ENCODE assay signal across 8 cellular contexts in genomic region chr3:120743556-120744195, GRCh38. TPM values are rescaled to one million over a fixed set of nuclear protein-coding genes. Genes with fewer than 3 reads are reported as not detected.
DNase-seq lines count a peak whose midpoint lies in the region; ATAC-seq, FAIRE-seq and TF ChIP-seq lines count a peak whose summit lies in the region.

No MANE protein-coding gene starts in this region.

- TF ChIP-seq CTCF in right atrium auricular region (IDR thresholded peaks at IDR 0.05) (no peak), astrocyte (IDR thresholded peaks at IDR 0.05; ENCODE audit: insufficient read depth, low read depth, low read length) (no peak), right lobe of liver (IDR thresholded peaks at IDR 0.05) (no peak)

- intact Hi-C loops in left ventricle myocardium superior (cut with micrococcal nuclease) (no loop called here), right lobe of liver (cut with DNase I) (no loop called here)

- peaks cover 1% of the 10 kb centered on the region for H3K36me3 Mint-ChIP-seq in astrocyte (ENCODE audit: low read depth, unreplicated experiment)

- H2AFZ ChIP-seq in astrocyte (ENCODE audit: low read depth, low read length) = peak overlapping the region; percentile 83

- H3K4me1 ChIP-seq in right atrium auricular region (peaks cover 0 to 19% of the 10 kb centered on the region in 2 donors), astrocyte (ENCODE audit: insufficient read depth, low read length) (peaks cover 9% of the 10 kb centered on the region), right lobe of liver (peaks cover 0 to 12% (median 7%) of the 10 kb centered on the region in 4 donors), urinary bladder (ENCODE audit: insufficient read depth) (no peaks in the 10 kb centered on the region)

- H3K79me2 ChIP-seq in astrocyte (ENCODE audit: insufficient read depth, low read length) = peaks cover 62% of the 10 kb centered on the region

- H3K4me3 ChIP-seq in right atrium auricular region = peak overlapping the region; percentile 81 to 83
- peak overlapping the region; percentile 97 for H3K4me3 ChIP-seq in astrocyte (ENCODE audit: insufficient read depth, low read depth, low read length)
- peak overlapping the region; percentile 82 to 95 (median 85) for H3K4me3 ChIP-seq in right lobe of liver
- peak overlapping the region; percentile 61 for H3K4me3 ChIP-seq in urinary bladder (ENCODE audit: low read depth, low read length)

- H3K27ac Mint-ChIP-seq in astrocyte (ENCODE audit: unreplicated experiment) = peak overlapping the region; percentile 95

- WGBS in right lobe of liver (ENCODE audit: insufficient coverage, low coverage, low lambda C conversion rate, missing lambda C conversion rate) = 61% methylated on average over 5 of the region's 6 CpGs
- WGBS in urinary bladder = 53% methylated on average over 6 of the region's 6 CpGs

- peak overlapping the region; percentile 84 for H3K4me2 ChIP-seq in astrocyte (ENCODE audit: low read length)

- H3K36me3 ChIP-seq in right atrium auricular region (no peaks in the 10 kb centered on the region), astrocyte (ENCODE audit: insufficient read depth, low read length) (no peaks in the 10 kb centered on the region), right lobe of liver (no peaks in the 10 kb centered on the region), urinary bladder (ENCODE audit: insufficient read depth) (no peaks in the 10 kb centered on the region)

- H3K9ac ChIP-seq in astrocyte (ENCODE audit: low read length) = peak overlapping the region; percentile 97

- H3K4me3 Mint-ChIP-seq in astrocyte (ENCODE audit: unreplicated experiment) = peak overlapping the region; percentile 94

- no peaks in the 10 kb centered on the region for H3K9me3 ChIP-seq in right atrium auricular region
- H3K9me3 ChIP-seq in astrocyte (ENCODE audit: insufficient read depth, low read depth, low read length) = no peaks in the 10 kb centered on the region
- no peaks in the 10 kb centered on the region for H3K9me3 ChIP-seq in right lobe of liver

- TF ChIP-seq POLR2A in right lobe of liver (IDR thresholded peaks at IDR 0.05) = no peak

- no peaks in the 10 kb centered on the region for H3K27me3 Mint-ChIP-seq in astrocyte (ENCODE audit: low read depth, unreplicated experiment)

- FAIRE-seq in astrocyte (lab: Jason Lieb, UNC) = no peak

- DNase-seq in right atrium auricular region (ENCODE audit: low spot score) = no peak
- no peak for DNase-seq in left ventricle myocardium superior
- DNase-seq in astrocyte (ENCODE audit: low read depth) = no peak
- DNase-seq in right lobe of liver = no peak
- no peak for DNase-seq in activated CD4-positive, alpha-beta T cell treated with anti-CD3 and anti-CD28 coated beads for 1 hour
- DNase-seq in SK-N-DZ (ENCODE audit: low spot score) = no peak

- H3K27ac ChIP-seq in right atrium auricular region (peak overlapping the region in 1 of 2 donors; percentile 97), astrocyte (ENCODE audit: low read depth, low read length) (peak overlapping the region; percentile 99), right lobe of liver (peak overlapping the region in 1 of 3 donors; percentile 98), urinary bladder (ENCODE audit: low read depth) (no peak overlapping the region)

- H3K27me3 ChIP-seq in right atrium auricular region = no peaks in the 10 kb centered on the region
- H3K27me3 ChIP-seq in astrocyte (ENCODE audit: insufficient read depth, low read length) = no peaks in the 10 kb centered on the region
- no peaks in the 10 kb centered on the region for H3K27me3 ChIP-seq in right lobe of liver

- ATAC-seq in left ventricle myocardium superior (no peak), right lobe of liver (no peak), GM21526 (IDR thresholded peaks at IDR 0.05; ENCODE audit: low FRiP score, unreplicated experiment) (no peak)

- H4K20me1 ChIP-seq in astrocyte (ENCODE audit: insufficient read depth, low read length) = no peaks in the 10 kb centered on the region

- peaks cover 3% of the 10 kb centered on the region for H3K9me3 Mint-ChIP-seq in astrocyte (ENCODE audit: unreplicated experiment)

- H3K4me1 Mint-ChIP-seq in astrocyte (ENCODE audit: low read depth, unreplicated experiment) = peaks cover 12% of the 10 kb centered on the region

RNA-seq across cellular contexts. Expression of gene GTF2E1, which starts 1.1 kb away (rescaled TPM):
- total RNA-seq in right atrium auricular region = 1 to 10 TPM; 6.8 to 9.6 TPM
- 11.4 TPM for total RNA-seq in left ventricle myocardium superior
- total RNA-seq in astrocyte = 28.8 and 31.6 TPM in 2 replicates
- total RNA-seq in right lobe of liver = 1 to 10 TPM; 5.0 to 8.9 (median 6.4) TPM
- total RNA-seq in urinary bladder = 18.1 TPM
- polyA plus RNA-seq in urinary bladder = 7.7 TPM
- 20.0 and 27.7 TPM in 2 replicates for polyA plus RNA-seq in SK-N-DZ (2014; cell fraction: cytosol; rRNA removed)
- polyA plus RNA-seq in SK-N-DZ (2014; cell fraction: nucleus; rRNA removed) = 7.7 TPM in 2 replicates

RNA-seq across cellular contexts. Expression of gene RABL3, which starts 1.4 kb away (rescaled TPM):
- total RNA-seq in right atrium auricular region = 10 to 100 TPM in 1 of 2 donors, 1 to 10 TPM in 1; 7.6 to 14.2 TPM
- total RNA-seq in left ventricle myocardium superior = 19.4 TPM
- 16.8 and 17.1 TPM in 2 replicates for total RNA-seq in astrocyte
- total RNA-seq in right lobe of liver = 10 to 100 TPM; 12.0 to 18.4 (median 13.2) TPM
- 19.1 TPM for total RNA-seq in urinary bladder
- 18.2 TPM for polyA plus RNA-seq in urinary bladder
- 9.2 and 13.9 TPM in 2 replicates for polyA plus RNA-seq in SK-N-DZ (2014; cell fraction: cytosol; rRNA removed)
- 4.1 and 4.9 TPM in 2 replicates for polyA plus RNA-seq in SK-N-DZ (2014; cell fraction: nucleus; rRNA removed)
